ENCODE assay signal across 8 cellular contexts in genomic region chr21:25607812-25608737, GRCh38. TPM values are rescaled to one million over a fixed set of nuclear protein-coding genes. Genes with fewer than 3 reads are reported as not detected.
A peak's percentile ranks its signal among the peaks of the same experiment; 100 is the strongest.
DNase-seq lines count a peak whose midpoint lies in the region; ATAC-seq and TF ChIP-seq lines count a peak whose summit lies in the region.

No MANE protein-coding gene starts in this region.

- TF ChIP-seq CTCF in GM12864 (IDR thresholded peaks at IDR 0.05; ENCODE audit: low read depth, low read length, missing control alignments) (peak; percentile 87), adrenal gland (IDR thresholded peaks at IDR 0.05) (peak; percentile 88 to 98 (median 94)), upper lobe of left lung (IDR thresholded peaks at IDR 0.05) (peak; percentile 86 to 92 (median 90))

- no peaks in the 10 kb centered on the region for H3K27me3 ChIP-seq in adrenal gland
- H3K27me3 ChIP-seq in upper lobe of left lung = no peaks in the 10 kb centered on the region

- H3K36me3 ChIP-seq in adrenal gland (replicated peaks in 1 of 2) (peaks cover 0 to 5% of the 10 kb centered on the region in 2 donors), upper lobe of left lung (peaks cover under 1 to 20% (median 7%) of the 10 kb centered on the region in 4 donors)

- no peak for TF ChIP-seq POLR2A in adrenal gland (IDR thresholded peaks at IDR 0.05)
- TF ChIP-seq POLR2A in upper lobe of left lung (IDR thresholded peaks at IDR 0.05) = no peak

- no peaks in the 10 kb centered on the region for H3K9me3 ChIP-seq in adrenal gland (replicated peaks in 1 of 3)
- no peaks in the 10 kb centered on the region for H3K9me3 ChIP-seq in upper lobe of left lung

- ATAC-seq in HG02623 (IDR thresholded peaks at IDR 0.05; ENCODE audit: unreplicated experiment) (peak; percentile 79), left cardiac atrium (peak; percentile 96), upper lobe of left lung (ENCODE audit: low FRiP score in 2 of 2) (peak; percentile 96 to 97)

- intact Hi-C loops in adrenal gland (cut with DNase I) = loop anchor here (2.0 to 5.0 kb wide), 2 partner anchors 99 kb away; no protein-coding TSS in a partner anchor
- intact Hi-C loops in left cardiac atrium (cut with DNase I) = loop anchor here (1.0 to 5.0 kb wide), 4 partner anchors 34 to 194 kb away; no protein-coding TSS in a partner anchor
- intact Hi-C loops in posterior cingulate gyrus (cut with DNase I) = loop anchor here (1.0 to 10.0 kb wide), 4 partner anchors 100 to 1107 kb away; no protein-coding TSS in a partner anchor

- DNase-seq in GM12864 (ENCODE audit: low read depth) (peak; percentile 71), NCI-H1048 (lab: John Stamatoyannopoulos, UW) (peak; percentile 71), T follicular helper cell (ENCODE audit: low read depth) (peak; percentile 68), adrenal gland (peak; percentile 79 to 94 (median 86)), left cardiac atrium (peak; percentile 83), posterior cingulate gyrus (peak; percentile 69 to 97 (median 80)), upper lobe of left lung (peak in 1 of 2 donors; percentile 86)

- 5% methylated on average over 27 to 32 of the region's 32 CpGs for WGBS in adrenal gland, 4 donors
- 5 to 9% methylated on average over 18 to 32 of the region's 32 CpGs for WGBS in upper lobe of left lung, 2 donors

- peaks cover 0 to 27% of the 10 kb centered on the region in 2 donors for H3K4me1 ChIP-seq in adrenal gland (replicated peaks in 1 of 2)
- peaks cover 18 to 32% (median 27%) of the 10 kb centered on the region in 4 donors for H3K4me1 ChIP-seq in upper lobe of left lung

- H3K4me3 ChIP-seq in GM12864 (ENCODE audit: low read depth, low read length) = peak overlapping the region; percentile 94
- H3K4me3 ChIP-seq in adrenal gland = peak overlapping the region in 2 of 4 donors; percentile 75 to 92
- peak overlapping the region; percentile 74 to 87 (median 78) for H3K4me3 ChIP-seq in upper lobe of left lung

- no peak for TF ChIP-seq EP300 in upper lobe of left lung (IDR thresholded peaks at IDR 0.05)

- peak overlapping the region in 4 of 5 donors; percentile 67 to 91 (median 84) for H3K27ac ChIP-seq in adrenal gland
- peak overlapping the region; percentile 80 to 92 (median 88) for H3K27ac ChIP-seq in upper lobe of left lung

RNA-seq across cellular contexts. Expression of gene MRPL39, which starts 0.8 kb away (rescaled TPM):
- total RNA-seq in adrenal gland = 10 to 100 TPM; 19.4 to 50.8 (median 37.6) TPM
- polyA plus RNA-seq in adrenal gland = 10 to 100 TPM; 22.5 to 90.7 (median 40.7) TPM
- 10 to 100 TPM; 37.8 to 39.9 TPM for total RNA-seq in left cardiac atrium
- total RNA-seq in upper lobe of left lung = 10 to 100 TPM; 12.7 to 24.2 (median 19.1) TPM

RNA-seq across cellular contexts. Expression of gene JAM2, which starts 31.0 kb away (rescaled TPM):
- total RNA-seq in adrenal gland (10 to 100 TPM; 11.7 to 38.6 (median 20.1) TPM), left cardiac atrium (10 to 100 TPM; 35.9 to 41.8 TPM), upper lobe of left lung (10 to 100 TPM in 3 of 6 donors, 1 to 10 TPM in 3; 7.8 to 29.3 (median 11.2) TPM)
- 10 to 100 TPM; 12.5 to 30.3 (median 16.2) TPM for polyA plus RNA-seq in adrenal gland
